In the genomic region with DNA sequence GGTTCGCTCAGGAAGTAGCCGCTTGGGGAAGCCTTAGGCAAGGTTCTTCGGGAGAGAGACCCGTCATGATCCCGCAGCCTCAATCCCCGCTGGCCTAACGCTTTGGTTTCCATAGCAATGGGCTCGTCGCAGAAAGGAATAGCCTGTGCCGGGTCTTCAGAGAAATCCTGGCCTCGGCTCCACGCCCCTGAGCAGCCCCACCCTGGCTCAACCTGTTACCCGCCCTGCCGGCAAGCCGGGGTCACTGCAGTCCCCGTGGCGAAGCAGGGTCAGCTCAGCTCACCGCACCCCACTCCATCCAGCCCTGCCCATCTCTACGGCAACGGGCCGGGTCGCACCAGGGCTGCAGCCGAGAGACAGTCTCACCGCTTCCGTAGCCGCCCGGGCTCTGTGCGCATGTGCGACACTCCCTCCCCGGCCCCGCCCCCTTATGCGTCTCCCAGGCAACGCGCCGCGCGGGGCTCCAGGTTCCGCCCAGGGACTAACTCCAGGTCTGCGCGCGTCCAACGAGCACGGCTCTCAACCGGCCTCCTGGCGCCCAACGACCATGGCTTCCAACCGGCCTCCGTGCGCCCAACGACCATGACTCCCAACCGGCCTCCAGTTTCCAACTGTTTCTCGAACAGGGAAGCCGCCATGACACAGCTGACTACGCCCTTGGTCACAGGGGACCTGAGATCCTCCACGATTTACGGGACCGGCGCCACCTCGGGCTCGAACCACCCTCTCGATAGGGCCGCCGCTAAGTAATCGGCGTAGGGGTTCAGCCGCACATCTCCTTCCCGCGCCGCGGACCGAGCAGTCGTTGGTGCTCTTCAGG, we compare ENCODE assay signal across 1 cellular context.
TF ChIP-seq lines count a peak whose summit lies in the region.

Gene DUSP18 (minus strand): TSS at position 390 of the 820 bp plus-strand sequence. CDS start 3,872 bp downstream, outside the sequence.

TF ChIP-seq in HepG2, 621 proteins besides CTCF, POLR2A, EP300 and RAD21 (continued from another document and continues in another):
- no peak for TF ChIP-seq KDM1A (CRISPR knock-in tag; IDR thresholded peaks at IDR 0.05)
- TF ChIP-seq ZBTB1 (CRISPR knock-in tag; IDR thresholded peaks at IDR 0.05; ENCODE audit: borderline replicate concordance), result no peak
- TF ChIP-seq CC2D1A (CRISPR knock-in tag; IDR thresholded peaks at IDR 0.05), result no peak
- no peak for TF ChIP-seq GABPA (IDR thresholded peaks at IDR 0.05; ENCODE audit: low read depth, low read length)
- TF ChIP-seq GABPA (CRISPR knock-in tag; IDR thresholded peaks at IDR 0.05; ENCODE audit: low read depth), result no peak
- no peak for TF ChIP-seq ZNF761 (CRISPR knock-in tag; conservative IDR thresholded peaks at IDR 0.05)
- TF ChIP-seq SALL1 (CRISPR knock-in tag; IDR thresholded peaks at IDR 0.05), result no peak; the same call in 1 of the 2 replicates
- TF ChIP-seq TFDP2 (CRISPR knock-in tag; IDR thresholded peaks at IDR 0.05), result no peak
- no peak; the same call in 1 of the 2 replicates for TF ChIP-seq ZMYM4 (CRISPR knock-in tag; IDR thresholded peaks at IDR 0.05)
- TF ChIP-seq ONECUT2 (CRISPR knock-in tag; IDR thresholded peaks at IDR 0.05), result no peak
- no peak for TF ChIP-seq PLSCR1 (CRISPR knock-in tag; IDR thresholded peaks at IDR 0.05; ENCODE audit: borderline replicate concordance)
- no peak for TF ChIP-seq SNAI1 (CRISPR knock-in tag; IDR thresholded peaks at IDR 0.05; ENCODE audit: borderline replicate concordance)
- TF ChIP-seq TCF7L2 (IDR thresholded peaks at IDR 0.05; ENCODE audit: low read depth, low read length), result no peak
- no peak for TF ChIP-seq ZMYM3 (CRISPR knock-in tag; IDR thresholded peaks at IDR 0.05)
- no peak; the same call in 1 of the 2 replicates for TF ChIP-seq CBFB (CRISPR knock-in tag; IDR thresholded peaks at IDR 0.05)
- no peak for TF ChIP-seq HNRNPUL1 (IDR thresholded peaks at IDR 0.05; ENCODE audit: low read depth, low read length)
- TF ChIP-seq ZNF570 (CRISPR knock-in tag; IDR thresholded peaks at IDR 0.05; ENCODE audit: borderline replicate concordance), result no peak
- no peak for TF ChIP-seq HMGXB3 (CRISPR knock-in tag; IDR thresholded peaks at IDR 0.05; ENCODE audit: borderline replicate concordance)
- TF ChIP-seq, protein P1, sequence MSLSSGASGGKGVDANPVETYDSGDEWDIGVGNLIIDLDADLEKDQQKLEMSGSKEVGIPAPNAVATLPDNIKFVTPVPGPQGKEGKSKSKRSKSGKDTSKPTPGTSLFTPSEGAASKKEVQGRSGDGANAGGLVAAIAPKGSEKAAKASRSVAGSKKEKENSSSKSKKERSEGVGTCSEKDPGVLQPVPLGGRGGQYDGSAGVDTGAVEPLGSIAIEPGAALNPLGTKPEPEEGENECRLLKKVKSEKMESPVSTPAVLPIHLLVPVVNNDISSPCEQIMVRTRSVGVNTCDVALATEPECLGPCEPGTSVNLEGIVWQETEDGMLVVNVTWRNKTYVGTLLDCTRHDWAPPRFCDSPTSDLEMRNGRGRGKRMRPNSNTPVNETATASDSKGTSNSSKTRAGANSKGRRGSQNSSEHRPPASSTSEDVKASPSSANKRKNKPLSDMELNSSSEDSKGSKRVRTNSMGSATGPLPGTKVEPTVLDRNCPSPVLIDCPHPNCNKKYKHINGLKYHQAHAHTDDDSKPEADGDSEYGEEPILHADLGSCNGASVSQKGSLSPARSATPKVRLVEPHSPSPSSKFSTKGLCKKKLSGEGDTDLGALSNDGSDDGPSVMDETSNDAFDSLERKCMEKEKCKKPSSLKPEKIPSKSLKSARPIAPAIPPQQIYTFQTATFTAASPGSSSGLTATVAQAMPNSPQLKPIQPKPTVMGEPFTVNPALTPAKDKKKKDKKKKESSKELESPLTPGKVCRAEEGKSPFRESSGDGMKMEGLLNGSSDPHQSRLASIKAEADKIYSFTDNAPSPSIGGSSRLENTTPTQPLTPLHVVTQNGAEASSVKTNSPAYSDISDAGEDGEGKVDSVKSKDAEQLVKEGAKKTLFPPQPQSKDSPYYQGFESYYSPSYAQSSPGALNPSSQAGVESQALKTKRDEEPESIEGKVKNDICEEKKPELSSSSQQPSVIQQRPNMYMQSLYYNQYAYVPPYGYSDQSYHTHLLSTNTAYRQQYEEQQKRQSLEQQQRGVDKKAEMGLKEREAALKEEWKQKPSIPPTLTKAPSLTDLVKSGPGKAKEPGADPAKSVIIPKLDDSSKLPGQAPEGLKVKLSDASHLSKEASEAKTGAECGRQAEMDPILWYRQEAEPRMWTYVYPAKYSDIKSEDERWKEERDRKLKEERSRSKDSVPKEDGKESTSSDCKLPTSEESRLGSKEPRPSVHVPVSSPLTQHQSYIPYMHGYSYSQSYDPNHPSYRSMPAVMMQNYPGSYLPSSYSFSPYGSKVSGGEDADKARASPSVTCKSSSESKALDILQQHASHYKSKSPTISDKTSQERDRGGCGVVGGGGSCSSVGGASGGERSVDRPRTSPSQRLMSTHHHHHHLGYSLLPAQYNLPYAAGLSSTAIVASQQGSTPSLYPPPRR (CRISPR knock-in tag; IDR thresholded peaks at IDR 0.05; ENCODE audit: borderline replicate concordance), result no peak
- TF ChIP-seq, protein P2, sequence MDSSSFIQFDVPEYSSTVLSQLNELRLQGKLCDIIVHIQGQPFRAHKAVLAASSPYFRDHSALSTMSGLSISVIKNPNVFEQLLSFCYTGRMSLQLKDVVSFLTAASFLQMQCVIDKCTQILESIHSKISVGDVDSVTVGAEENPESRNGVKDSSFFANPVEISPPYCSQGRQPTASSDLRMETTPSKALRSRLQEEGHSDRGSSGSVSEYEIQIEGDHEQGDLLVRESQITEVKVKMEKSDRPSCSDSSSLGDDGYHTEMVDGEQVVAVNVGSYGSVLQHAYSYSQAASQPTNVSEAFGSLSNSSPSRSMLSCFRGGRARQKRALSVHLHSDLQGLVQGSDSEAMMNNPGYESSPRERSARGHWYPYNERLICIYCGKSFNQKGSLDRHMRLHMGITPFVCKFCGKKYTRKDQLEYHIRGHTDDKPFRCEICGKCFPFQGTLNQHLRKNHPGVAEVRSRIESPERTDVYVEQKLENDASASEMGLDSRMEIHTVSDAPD (CRISPR knock-in tag; IDR thresholded peaks at IDR 0.05), result no peak
- TF ChIP-seq JUNB (CRISPR knock-in tag; IDR thresholded peaks at IDR 0.05; ENCODE audit: borderline replicate concordance), result no peak
- TF ChIP-seq THAP7 (CRISPR knock-in tag; IDR thresholded peaks at IDR 0.05), result peak; percentile 25; the same call in 1 of the 2 replicates
- 0 out of 2 replicates have a peak, but pooled peaks have one; percentile 15 for TF ChIP-seq ZNF12 (CRISPR knock-in tag; IDR thresholded peaks at IDR 0.05)
- TF ChIP-seq ZNF577 (CRISPR knock-in tag; IDR thresholded peaks at IDR 0.05; ENCODE audit: borderline replicate concordance, low read depth), result no peak
- TF ChIP-seq SOX6 (IDR thresholded peaks at IDR 0.05), result no peak
- TF ChIP-seq SOX6 (CRISPR knock-in tag; IDR thresholded peaks at IDR 0.05), result peak; percentile 36; the same call in 1 of the 2 replicates
- no peak for TF ChIP-seq HOXA7 (CRISPR knock-in tag; IDR thresholded peaks at IDR 0.05)
- peak; percentile 32 for TF ChIP-seq XRCC5 (optimal IDR thresholded peaks at IDR 0.05; ENCODE audit: low read length)
- TF ChIP-seq PAX8 (CRISPR knock-in tag; IDR thresholded peaks at IDR 0.05; ENCODE audit: borderline replicate concordance), result no peak
- no peak for TF ChIP-seq PITX1 (CRISPR knock-in tag; IDR thresholded peaks at IDR 0.05)
- no peak; the same call in 1 of the 2 replicates for TF ChIP-seq ZNF605 (CRISPR knock-in tag; IDR thresholded peaks at IDR 0.05)
- TF ChIP-seq ZNF282 (IDR thresholded peaks at IDR 0.05; ENCODE audit: partially characterized antibody), result no peak
- TF ChIP-seq ZNF317 (CRISPR knock-in tag; IDR thresholded peaks at IDR 0.05), result no peak
- no peak for TF ChIP-seq THYN1 (CRISPR knock-in tag; IDR thresholded peaks at IDR 0.05; ENCODE audit: borderline replicate concordance, low read depth)
- TF ChIP-seq SOX5 (CRISPR knock-in tag; IDR thresholded peaks at IDR 0.05; ENCODE audit: borderline replicate concordance), result no peak
- no peak for TF ChIP-seq ZNF639 (CRISPR knock-in tag; conservative IDR thresholded peaks at IDR 0.05)
- TF ChIP-seq IKZF1 (IDR thresholded peaks at IDR 0.05), result no peak
- no peak for TF ChIP-seq ZNF276 (CRISPR knock-in tag; IDR thresholded peaks at IDR 0.05; ENCODE audit: low read depth)
- TF ChIP-seq ZNF740 (CRISPR knock-in tag; IDR thresholded peaks at IDR 0.05), result no peak
- TF ChIP-seq CENPT (CRISPR knock-in tag; IDR thresholded peaks at IDR 0.05; ENCODE audit: low read depth), result no peak
- 0 out of 2 replicates have a peak, but pooled peaks have one; percentile 27 for TF ChIP-seq NR2C2 (CRISPR knock-in tag; IDR thresholded peaks at IDR 0.05; ENCODE audit: borderline replicate concordance)
- TF ChIP-seq SIN3B (IDR thresholded peaks at IDR 0.05; ENCODE audit: low read length), result no peak
- TF ChIP-seq NONO (IDR thresholded peaks at IDR 0.05), result no peak
- 0 out of 2 replicates have a peak, but pooled peaks have one; percentile 45 for TF ChIP-seq NONO (CRISPR knock-in tag; conservative IDR thresholded peaks at IDR 0.05)
- TF ChIP-seq ZNF737 (CRISPR knock-in tag; IDR thresholded peaks at IDR 0.05; ENCODE audit: borderline replicate concordance), result no peak
- no peak for TF ChIP-seq GATA4 (IDR thresholded peaks at IDR 0.05; ENCODE audit: borderline replicate concordance, low read depth)
- no peak for TF ChIP-seq STAG1 (CRISPR knock-in tag; IDR thresholded peaks at IDR 0.05)
